1 cellular context compared by ENCODE assay signal in genomic region chr15:99250494-99251435, GRCh38.
A peak's percentile ranks its signal among the peaks of the same experiment; 100 is the strongest.
TF ChIP-seq lines count a peak whose summit lies in the region.

No MANE protein-coding gene starts in this region.

TF ChIP-seq in K562, 482 proteins besides CTCF, POLR2A, EP300 and RAD21 (continued from another document):
- TF ChIP-seq ZHX1 (conservative IDR thresholded peaks at IDR 0.05; ENCODE audit: low read length) (peak; percentile 97), FOS (IDR thresholded peaks at IDR 0.05; ENCODE audit: extremely low read depth, insufficient read length) (peak; percentile 68), HNRNPL (IDR thresholded peaks at IDR 0.05; ENCODE audit: low read depth, low read length) (no peak), MYNN (IDR thresholded peaks at IDR 0.05) (no peak), MYNN (CRISPR knock-in tag; IDR thresholded peaks at IDR 0.05) (no peak), ZBTB26 (CRISPR knock-in tag; IDR thresholded peaks at IDR 0.05) (no peak), NR2C2 (CRISPR knock-in tag; IDR thresholded peaks at IDR 0.05) (no peak), NR2C2 (tag; IDR thresholded peaks at IDR 0.05) (peak; percentile 57), EZH2 (IDR thresholded peaks at IDR 0.05; ENCODE audit: borderline replicate concordance, low read depth, low read length) (no peak), CUX1 (CRISPR knock-in tag; IDR thresholded peaks at IDR 0.05) (no peak), THRB (CRISPR knock-in tag; conservative IDR thresholded peaks at IDR 0.05) (no peak), HMBOX1 (IDR thresholded peaks at IDR 0.05) (peak; percentile 43; the same call in 1 of the 2 replicates)
TF ChIP-seq in K562: peak in this region for 108.
